1 cellular context compared by ENCODE assay signal in the genomic region with DNA sequence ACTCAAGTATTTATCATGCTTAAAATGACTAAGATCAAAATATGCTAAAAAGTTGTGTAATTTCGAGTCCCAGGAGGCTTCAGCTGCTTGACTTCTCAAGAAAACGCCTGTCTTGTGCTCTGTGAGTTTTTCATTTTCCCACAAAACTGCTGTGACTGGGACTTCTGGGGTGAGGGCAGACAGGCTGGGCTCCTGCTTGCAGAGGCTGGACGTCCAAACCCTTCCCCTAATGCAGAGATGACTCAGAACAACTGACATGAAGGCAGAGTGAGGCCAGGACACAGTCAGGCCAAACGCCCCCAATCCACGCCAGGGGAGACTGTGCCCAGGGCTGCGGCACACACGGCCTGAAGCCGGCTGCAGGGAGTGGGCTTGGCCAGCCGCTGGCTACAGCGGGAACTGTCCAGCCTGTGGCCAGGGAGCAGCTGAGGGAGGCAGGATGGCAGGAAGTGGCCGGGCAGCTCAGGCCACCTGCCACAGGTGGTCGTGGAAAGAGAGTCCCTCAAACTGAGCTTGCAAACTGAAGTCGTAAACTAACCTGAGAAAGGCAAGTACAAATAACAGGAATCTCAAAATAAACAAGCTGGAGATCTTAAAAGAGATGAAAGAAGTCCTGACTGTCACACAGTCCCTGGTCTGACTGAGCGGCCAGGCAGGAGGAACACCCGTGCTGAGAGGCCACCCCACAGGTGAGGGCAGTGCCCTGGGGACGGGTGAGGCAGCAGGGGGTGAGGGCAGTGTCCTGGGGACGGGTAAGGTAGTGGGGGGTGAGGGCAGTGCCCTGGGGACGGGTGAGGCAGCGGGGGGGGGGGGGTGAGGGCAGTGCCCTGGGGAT.
A peak's percentile ranks its signal among the peaks of the same experiment; 100 is the strongest.
TF ChIP-seq lines count a peak whose summit lies in the region.

No MANE protein-coding gene starts in this region.

TF ChIP-seq in IMR-90, 13 proteins besides CTCF, POLR2A, EP300 and RAD21:
- TF ChIP-seq SMC3 (IDR thresholded peaks at IDR 0.05; ENCODE audit: low read depth, low read length) (no peak), USF2 (IDR thresholded peaks at IDR 0.05; ENCODE audit: low read depth, low read length) (no peak), CEBPB (IDR thresholded peaks at IDR 0.05; ENCODE audit: low read depth, low read length) (peak; percentile 72), MXI1 (IDR thresholded peaks at IDR 0.05; ENCODE audit: borderline replicate concordance, low read depth, low read length) (no peak), RFX5 (IDR thresholded peaks at IDR 0.05; ENCODE audit: low read depth, low read length) (no peak), MAZ (IDR thresholded peaks at IDR 0.05; ENCODE audit: borderline replicate concordance, low read depth, low read length) (no peak), NFE2L2 (IDR thresholded peaks at IDR 0.05; ENCODE audit: low read depth, low read length) (no peak), MAFK (IDR thresholded peaks at IDR 0.05; ENCODE audit: low read depth, low read length) (no peak), CHD1 (IDR thresholded peaks at IDR 0.05; ENCODE audit: low read depth, low read length) (no peak), RCOR1 (IDR thresholded peaks at IDR 0.05; ENCODE audit: insufficient replicate concordance, low read length) (no peak), FOS (IDR thresholded peaks at IDR 0.05; ENCODE audit: low read depth, low read length) (0 out of 2 replicates have a peak, but pooled peaks have one; percentile 7)
- TF ChIP-seq, protein P1, sequence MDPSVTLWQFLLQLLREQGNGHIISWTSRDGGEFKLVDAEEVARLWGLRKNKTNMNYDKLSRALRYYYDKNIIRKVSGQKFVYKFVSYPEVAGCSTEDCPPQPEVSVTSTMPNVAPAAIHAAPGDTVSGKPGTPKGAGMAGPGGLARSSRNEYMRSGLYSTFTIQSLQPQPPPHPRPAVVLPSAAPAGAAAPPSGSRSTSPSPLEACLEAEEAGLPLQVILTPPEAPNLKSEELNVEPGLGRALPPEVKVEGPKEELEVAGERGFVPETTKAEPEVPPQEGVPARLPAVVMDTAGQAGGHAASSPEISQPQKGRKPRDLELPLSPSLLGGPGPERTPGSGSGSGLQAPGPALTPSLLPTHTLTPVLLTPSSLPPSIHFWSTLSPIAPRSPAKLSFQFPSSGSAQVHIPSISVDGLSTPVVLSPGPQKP (IDR thresholded peaks at IDR 0.05; ENCODE audit: borderline replicate concordance, low read depth, low read length): no peak
